In the genomic region with DNA sequence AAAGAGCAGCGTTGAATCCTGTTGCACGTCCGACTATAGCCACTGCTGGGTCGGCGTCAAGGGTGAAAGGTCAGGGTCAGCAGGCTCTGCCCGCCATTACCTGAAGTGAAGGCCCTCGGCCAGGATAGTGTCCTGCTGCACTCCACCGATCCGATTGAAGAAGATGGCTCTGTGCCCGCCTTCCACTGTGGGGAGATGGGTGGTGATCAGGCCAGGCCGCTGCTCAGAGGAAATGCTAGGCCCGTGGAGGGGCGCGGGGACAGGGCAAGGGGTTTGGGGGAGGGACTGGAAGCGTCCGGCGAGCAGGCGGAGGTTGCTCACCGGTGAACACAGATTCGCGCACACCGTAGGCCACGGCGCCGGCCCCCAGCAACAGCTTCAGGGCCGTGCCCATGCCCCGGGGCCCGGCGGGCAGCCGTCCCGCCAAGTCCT, we compare ENCODE assay signal across 6 cellular contexts. TPM values are rescaled to one million over a fixed set of nuclear protein-coding genes. Genes with fewer than 3 reads are reported as not detected.
DNase-seq lines count a peak whose midpoint lies in the region; TF ChIP-seq lines count a peak whose summit lies in the region.

No MANE protein-coding gene starts in this region.

- POLR2A ChIA-PET in activated CD4-positive, alpha-beta T cell treated with anti-CD3 and anti-CD28 coated beads, Interleukin-2, amount 10 ng/mL, durations not matched to agents 7 days and 5 days (lab: Charles Lee): no interaction called here

- H3K9me3 Mint-ChIP-seq in activated CD4-positive, alpha-beta T cell treated with anti-CD3 and anti-CD28 coated beads, Interleukin-2, amount 10 ng/mL, durations not matched to agents 7 days and 5 days: no peaks in the 10 kb centered on the region

- H3K36me3 Mint-ChIP-seq in activated CD4-positive, alpha-beta T cell treated with anti-CD3 and anti-CD28 coated beads, Interleukin-2, amount 10 ng/mL, durations not matched to agents 7 days and 5 days (ENCODE audit: low read depth): peaks cover 55% of the 10 kb centered on the region

- TF ChIP-seq POLR2A in lower leg skin (IDR thresholded peaks at IDR 0.05): no peak

- peaks cover 52% of the 10 kb centered on the region for H3K4me1 Mint-ChIP-seq in activated CD4-positive, alpha-beta T cell treated with anti-CD3 and anti-CD28 coated beads, Interleukin-2, amount 10 ng/mL, durations not matched to agents 7 days and 5 days

- peak overlapping the region; percentile 54 for H3K4me3 ChIP-seq in lower leg skin (ENCODE audit: low read depth, poor library complexity, severe bottlenecking)

- no peak for TF ChIP-seq CTCF in lower leg skin (IDR thresholded peaks at IDR 0.05)

- no peaks in the 10 kb centered on the region for H3K27me3 Mint-ChIP-seq in activated CD4-positive, alpha-beta T cell treated with anti-CD3 and anti-CD28 coated beads, Interleukin-2, amount 10 ng/mL, durations not matched to agents 7 days and 5 days

- WGBS in lower leg skin, 2 donors: 1% methylated on average over 21 to 26 of the region's 31 CpGs

- peak; percentile 96 for DNase-seq in NCI-H2171 (lab: John Stamatoyannopoulos, UW)
- DNase-seq in NCI-H2171 treated with DMSO at 0.1 percent for 48 hours (lab: John Stamatoyannopoulos, UW): no peak
- DNase-seq in activated CD4-positive, alpha-beta T cell treated with anti-CD3 and anti-CD28 coated beads, Interleukin-2, amount 10 ng/mL, durations not matched to agents 7 days and 5 days: peak; percentile 31
- peak in 1 of 2 donors; percentile 91 for DNase-seq in lower leg skin (ENCODE audit: low spot score in 2 of 2)
- no peak for DNase-seq in cerebellar nuclear complex (lab: John Stamatoyannopoulos, UW)
- DNase-seq in A172 (ENCODE audit: low spot score): no peak

- H3K27ac Mint-ChIP-seq in activated CD4-positive, alpha-beta T cell treated with anti-CD3 and anti-CD28 coated beads, Interleukin-2, amount 10 ng/mL, durations not matched to agents 7 days and 5 days: peak overlapping the region; percentile 100

- CTCF ChIA-PET in activated CD4-positive, alpha-beta T cell treated with anti-CD3 and anti-CD28 coated beads, Interleukin-2, amount 10 ng/mL, durations not matched to agents 7 days and 5 days (lab: Charles Lee): interaction anchor here (1.0 to 2.9 kb wide), 3 partner anchors 9 to 19 kb away, joined by 3 to 17 read pairs (median 4); partner anchors contain the start of gene PTPN6

- H3K4me3 Mint-ChIP-seq in activated CD4-positive, alpha-beta T cell treated with anti-CD3 and anti-CD28 coated beads, Interleukin-2, amount 10 ng/mL, durations not matched to agents 7 days and 5 days: peak overlapping the region; percentile 100

- intact Hi-C loops in lower leg skin (cut with DNase I; ENCODE audit: low total_unique reads): no loop called here

RNA-seq across cellular contexts. Expression of gene PHB2, which starts 0.4 kb away (rescaled TPM):
- 100 to 1,000 TPM; 214 to 230 TPM for total RNA-seq in activated CD4-positive, alpha-beta T cell treated with anti-CD3 and anti-CD28 coated beads, Interleukin-2, amount 10 ng/mL, durations not matched to agents 7 days and 5 days
- 100 to 1,000 TPM; 176 to 256 (median 221) TPM for total RNA-seq in lower leg skin
- 172 and 183 TPM in 2 replicates for total RNA-seq in A172 (2014; rRNA removed; shearing (Covaris generic))

RNA-seq across cellular contexts. Expression of gene EMG1, which starts 0.6 kb away (rescaled TPM):
- total RNA-seq in activated CD4-positive, alpha-beta T cell treated with anti-CD3 and anti-CD28 coated beads, Interleukin-2, amount 10 ng/mL, durations not matched to agents 7 days and 5 days: 10 to 100 TPM; 41.8 to 53.3 TPM
- total RNA-seq in lower leg skin: 10 to 100 TPM; 31.7 to 43.1 (median 34.7) TPM
- 42.6 and 50.5 TPM in 2 replicates for total RNA-seq in A172 (2014; rRNA removed; shearing (Covaris generic))

RNA-seq across cellular contexts. Expression of gene PTPN6, which starts 19.0 kb away (rescaled TPM):
- total RNA-seq in activated CD4-positive, alpha-beta T cell treated with anti-CD3 and anti-CD28 coated beads, Interleukin-2, amount 10 ng/mL, durations not matched to agents 7 days and 5 days: 100 to 1,000 TPM; 346 to 354 TPM
- 10 to 100 TPM; 31.8 to 44.5 (median 34.4) TPM for total RNA-seq in lower leg skin
- total RNA-seq in A172 (2014; rRNA removed; shearing (Covaris generic)): 0.31 and 0.48 TPM in 2 replicates

RNA-seq across cellular contexts. Expression of gene C12orf57, which starts 26.3 kb away (rescaled TPM):
- 100 to 1,000 TPM; 156 to 181 TPM for total RNA-seq in activated CD4-positive, alpha-beta T cell treated with anti-CD3 and anti-CD28 coated beads, Interleukin-2, amount 10 ng/mL, durations not matched to agents 7 days and 5 days
- 100 to 1,000 TPM; 341 to 526 (median 418) TPM for total RNA-seq in lower leg skin
- total RNA-seq in A172 (2014; rRNA removed; shearing (Covaris generic)): 1.8 TPM in 1 of 2 replicates, not detected in the other

RNA-seq across cellular contexts. Expression of gene RNU7-1, which starts 26.5 kb away (rescaled TPM):
- total RNA-seq in activated CD4-positive, alpha-beta T cell treated with anti-CD3 and anti-CD28 coated beads, Interleukin-2, amount 10 ng/mL, durations not matched to agents 7 days and 5 days: not detected
- total RNA-seq in lower leg skin: not detected
- not detected in 2 replicates for total RNA-seq in A172 (2014; rRNA removed; shearing (Covaris generic))

Comparison
In these comparisons a context has a peak if more than half of its experiments do, and no peak if none do; other contexts are left out.
1. DNase-seq: peak in NCI-H2171 (single experiment) and activated CD4-positive, alpha-beta T cell treated with anti-CD3 and anti-CD28 coated beads, Interleukin-2, amount 10 ng/mL, durations not matched to agents 7 days and 5 days (single experiment); none in NCI-H2171 treated with DMSO at 0.1 percent for 48 hours (single experiment), cerebellar nuclear complex (0 of 2) and A172 (single experiment).
2. RNA of gene PTPN6, which starts 19.0 kb away (total RNA-seq): 346 to 354 TPM in activated CD4-positive, alpha-beta T cell treated with anti-CD3 and anti-CD28 coated beads, Interleukin-2, amount 10 ng/mL, durations not matched to agents 7 days and 5 days and 31.8 to 44.5 TPM in lower leg skin; 0.31 to 0.48 TPM in A172; every median in the first group is over 10 times any median in the second.